17 cellular contexts compared by ENCODE assay signal in the genomic region with DNA sequence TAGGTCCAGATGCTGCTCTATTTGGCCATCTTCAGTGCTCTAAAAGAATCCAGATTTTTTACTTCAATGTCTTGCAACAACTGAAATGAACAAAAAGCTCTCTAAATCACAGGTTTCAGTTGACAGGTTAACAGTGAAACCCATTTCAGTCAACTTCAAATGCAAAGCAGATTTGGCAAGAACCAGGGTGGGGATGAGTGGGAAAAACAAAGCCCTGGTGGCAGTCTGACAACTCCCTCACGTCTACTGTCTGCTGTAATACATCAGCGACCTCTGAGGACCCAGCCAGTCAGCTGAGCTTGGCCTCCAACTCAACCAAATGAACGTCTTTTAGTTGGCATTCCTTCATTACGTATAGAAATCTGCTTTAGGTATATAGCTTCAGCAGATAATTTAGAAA.
DNase-seq lines count a peak whose midpoint lies in the region; ATAC-seq, FAIRE-seq and TF ChIP-seq lines count a peak whose summit lies in the region.
"Had no signal": no experiment of that assay in that cellular context is flagged by ENCODE, and none has a peak within 500 bp of the region (broad histone marks: within the 10 kb centered on the region; RNA-seq: fewer than 3 reads in every experiment).

No MANE protein-coding gene starts in this region.

- no peak for FAIRE-seq in GM12878 (lab: Jason Lieb, UNC)
- FAIRE-seq: GM18507, HTR-8/SVneo had no signal

- H3K4me3 ChIP-seq in HEK293 (ENCODE audit: low read depth, low read length), result no peak overlapping the region
- no peak overlapping the region for H3K4me3 ChIP-seq in GM12878
- H3K4me3 ChIP-seq in ovary, result no peak overlapping the region
- H3K4me3 ChIP-seq: BLaER1 treated with 17β-estradiol and CSF1 and Interleukin-3, amounts not matched to agents 10 nM and 100 nM; PC-9 had no signal

- in situ Hi-C loops in GM12878 (cut with MboI), result no loop called here
- in situ Hi-C loops in KBM-7 (cut with MboI; ENCODE audit: low pct_unique_long_range_greater_than_20kb, low sequenced_read_pairs), result no loop called here

- intact Hi-C loops in GM12878 (cut with micrococcal nuclease; ENCODE audit: unreplicated experiment), result no loop called here
- intact Hi-C loops in ovary (cut with DNase I), result no loop called here

- no peaks in the 10 kb centered on the region for H3K27me3 Mint-ChIP-seq in nephron progenitor cell (ENCODE audit: low read depth, poor library complexity)

- TF ChIP-seq EP300 in GM12878 (IDR thresholded peaks at IDR 0.05; ENCODE audit: borderline replicate concordance in 1 of 2, control insufficient read depth in 1 of 2, low read depth in 2 of 2, low read length in 2 of 2) (no peak), ovary (IDR thresholded peaks at IDR 0.05) (no peak)

- no peaks in the 10 kb centered on the region for H3K27me3 ChIP-seq in GM12878 (replicated peaks in 1 of 2; ENCODE audit: control insufficient read depth in 2 of 2, insufficient read depth in 2 of 2, low read length in 1 of 2)
- H3K27me3 ChIP-seq in ovary, result no peaks in the 10 kb centered on the region
- H3K27me3 ChIP-seq: BLaER1 treated with 17β-estradiol and CSF1 and Interleukin-3, amounts not matched to agents 10 nM and 100 nM had no signal

- H4K20me1 ChIP-seq in GM12878 (ENCODE audit: control insufficient read depth, insufficient read depth), result no peaks in the 10 kb centered on the region
- H4K20me1 ChIP-seq: BLaER1 treated with 17β-estradiol and CSF1 and Interleukin-3, amounts not matched to agents 10 nM and 100 nM had no signal

- SMC1A ChIA-PET in GM12878 (lab: Charles Lee; ENCODE audit: uncharacterized antibody, unreplicated experiment), result interaction anchor here (0.9 to 1.5 kb wide), 4 partner anchors 15 to 86 kb away, joined by 3 to 4 read pairs (median 4); no protein-coding TSS in a partner anchor

- peak overlapping the region; percentile 53 for H3K27ac Mint-ChIP-seq in nephron progenitor cell
- H3K27ac Mint-ChIP-seq: H9, T-cell had no signal

- H3K4me1 ChIP-seq in HEK293 (ENCODE audit: control insufficient read depth, insufficient read depth, low read length) (peaks cover 13% of the 10 kb centered on the region), GM12878 (ENCODE audit: control insufficient read depth, insufficient read depth, low read length) (no peaks in the 10 kb centered on the region), ovary (ENCODE audit: insufficient read depth) (no peaks in the 10 kb centered on the region)
- H3K4me1 ChIP-seq: BLaER1 treated with 17β-estradiol and CSF1 and Interleukin-3, amounts not matched to agents 10 nM and 100 nM had no signal

- H2AFZ ChIP-seq in GM12878 (ENCODE audit: control insufficient read depth, low read depth, low read length), result no peak overlapping the region
- H2AFZ ChIP-seq: PC-9 had no signal

- H3K27ac ChIP-seq in HEK293 (ENCODE audit: extremely low read depth, low read depth, low read length) (peak overlapping the region; percentile 55; the same call in 1 of the 2 replicates), GM12878 (ENCODE audit: control insufficient read depth, insufficient read depth) (no peak overlapping the region), ovary (no peak overlapping the region)
- H3K27ac ChIP-seq: BLaER1 treated with 17β-estradiol and CSF1 and Interleukin-3, amounts not matched to agents 10 nM and 100 nM; PC-9 had no signal

- no peaks in the 10 kb centered on the region for H3K9me3 ChIP-seq in HEK293 (ENCODE audit: control insufficient read depth, insufficient read depth, low read depth, low read length)
- H3K9me3 ChIP-seq in GM12878 (replicated peaks; ENCODE audit: control insufficient read depth, insufficient read depth, low read length), result no peaks in the 10 kb centered on the region
- no peaks in the 10 kb centered on the region for H3K9me3 ChIP-seq in ovary
- H3K9me3 ChIP-seq: BLaER1 treated with 17β-estradiol and CSF1 and Interleukin-3, amounts not matched to agents 10 nM and 100 nM had no signal

- H3K9me3 Mint-ChIP-seq in nephron progenitor cell, result no peaks in the 10 kb centered on the region
- H3K9me3 Mint-ChIP-seq: H9, T-cell had no signal

- H3K9ac ChIP-seq in GM12878 (ENCODE audit: control insufficient read depth, insufficient read depth, low read length), result no peak overlapping the region
- H3K9ac ChIP-seq: BLaER1 treated with 17β-estradiol and CSF1 and Interleukin-3, amounts not matched to agents 10 nM and 100 nM had no signal

- 12% methylated on average over 4 of the region's 4 CpGs for WGBS in GM12878 (ENCODE audit: insufficient coverage, insufficient replicate concordance, low lambda C conversion rate, missing lambda C conversion rate)
- WGBS in ovary, 3 donors, result 67 to 76% (median 74%) methylated on average over 4 of the region's 4 CpGs

- peak; percentile 40; the same call in 1 of the 3 replicates for ATAC-seq in GM12878
- ATAC-seq: T-cell had no signal

- POLR2A ChIA-PET in HEK293 (lab: Yijun Ruan, JAX), result interaction anchor here (1.1 kb wide), 1 partner anchor 96 kb away, joined by 3 read pairs; no protein-coding TSS in a partner anchor
- POLR2A ChIA-PET in GM12878 (lab: Charles Lee), result interaction anchor here (0.6 kb wide), 1 partner anchor 398 kb away, joined by 3 read pairs; no protein-coding TSS in a partner anchor

- H3K4me2 ChIP-seq in GM12878 (ENCODE audit: control insufficient read depth, insufficient read depth), result no peak overlapping the region
- H3K4me2 ChIP-seq: BLaER1 treated with 17β-estradiol and CSF1 and Interleukin-3, amounts not matched to agents 10 nM and 100 nM; PC-9 had no signal

- H3K36me3 ChIP-seq in HEK293 (ENCODE audit: control insufficient read depth in 2 of 2, insufficient read depth in 1 of 2, low read length in 2 of 2), result no peaks in the 10 kb centered on the region
- H3K36me3 ChIP-seq in GM12878 (ENCODE audit: control insufficient read depth in 2 of 2, insufficient read depth in 2 of 2, low read length in 1 of 2), result no peaks in the 10 kb centered on the region
- H3K36me3 ChIP-seq in ovary, result no peaks in the 10 kb centered on the region
- H3K36me3 ChIP-seq: BLaER1 treated with 17β-estradiol and CSF1 and Interleukin-3, amounts not matched to agents 10 nM and 100 nM had no signal

- CTCF ChIA-PET in HEK293 (lab: Yijun Ruan, JAX), result interaction anchor here (0.7 kb wide), 1 partner anchor 71 kb away, joined by 4 read pairs; no protein-coding TSS in a partner anchor
- CTCF ChIA-PET in GM12878 (lab: Yijun Ruan, JAX), result interaction anchor here (0.8 to 1.6 kb wide), 5 partner anchors 60 to 88 kb away, joined by 3 to 6 read pairs (median 3); no protein-coding TSS in a partner anchor

- RAD21 ChIA-PET in GM12878 (lab: Charles Lee; ENCODE audit: unreplicated experiment), result interaction anchor here (1.7 kb wide), 1 partner anchor 87 kb away, joined by 6 read pairs; no protein-coding TSS in a partner anchor

- no peak for TF ChIP-seq POLR2A in GM12878 (IDR thresholded peaks at IDR 0.05; ENCODE audit: low read depth, low read length)
- no peak for TF ChIP-seq POLR2A in ovary (IDR thresholded peaks at IDR 0.05)

- TF ChIP-seq CTCF in HEK293 (tag by site-specific recombination; IDR thresholded peaks at IDR 0.05) (no peak), GM12878 (IDR thresholded peaks at IDR 0.05 in 2 of 3, conservative IDR thresholded peaks at IDR 0.05 in 1 of 3; ENCODE audit: control insufficient read depth in 2 of 3, extremely low read depth in 1 of 3, insufficient read depth in 1 of 3, low read depth in 3 of 3, low read length in 3 of 3) (no peak), nephron progenitor cell (IDR thresholded peaks at IDR 0.05) (no peak), ovary (IDR thresholded peaks at IDR 0.05) (no peak)

- BruUV-seq in GM12878 (replicated peaks; lab: Mats Ljungman, UMichigan), result no TSS peak

- TF ChIP-seq RAD21 in GM12878 (IDR thresholded peaks at IDR 0.05; ENCODE audit: insufficient read depth, low read depth, low read length), result no peak

- no peaks in the 10 kb centered on the region for H3K79me2 ChIP-seq in GM12878 (ENCODE audit: control insufficient read depth, insufficient read depth, low read length)

- H3K36me3 Mint-ChIP-seq in nephron progenitor cell (ENCODE audit: low read depth), result no peaks in the 10 kb centered on the region
- H3K36me3 Mint-ChIP-seq: T-cell had no signal

- peaks cover 35% of the 10 kb centered on the region for H3K4me1 Mint-ChIP-seq in nephron progenitor cell
- H3K4me1 Mint-ChIP-seq: T-cell had no signal

- H3K4me3 Mint-ChIP-seq in nephron progenitor cell, result no peak overlapping the region
- H3K4me3 Mint-ChIP-seq: H9, T-cell had no signal

- DNase-seq in NCI-H446 (lab: John Stamatoyannopoulos, UW) (peak; percentile 54 to 55), GM12878 (ENCODE audit: low read depth, low spot score) (no peak), nephron progenitor cell (peak; percentile 22), KBM-7 (no peak), globus pallidus (ENCODE audit: low spot score) (no peak), ovary (no peak)
- DNase-seq: DMS153, H9, NCI-H1048, NCI-H187 treated with DMSO at 0.1 percent for 48 hours, NCI-H524 treated with DMSO at 0.1 percent for 48 hours, PC-9, T-cell had no signal

TF ChIP-seq in HEK293, 187 proteins besides CTCF, POLR2A, EP300 and RAD21:
- TF ChIP-seq FEZF1 (tag by site-specific recombination; IDR thresholded peaks at IDR 0.05), result peak; percentile 66
- TF ChIP-seq, protein P1, sequence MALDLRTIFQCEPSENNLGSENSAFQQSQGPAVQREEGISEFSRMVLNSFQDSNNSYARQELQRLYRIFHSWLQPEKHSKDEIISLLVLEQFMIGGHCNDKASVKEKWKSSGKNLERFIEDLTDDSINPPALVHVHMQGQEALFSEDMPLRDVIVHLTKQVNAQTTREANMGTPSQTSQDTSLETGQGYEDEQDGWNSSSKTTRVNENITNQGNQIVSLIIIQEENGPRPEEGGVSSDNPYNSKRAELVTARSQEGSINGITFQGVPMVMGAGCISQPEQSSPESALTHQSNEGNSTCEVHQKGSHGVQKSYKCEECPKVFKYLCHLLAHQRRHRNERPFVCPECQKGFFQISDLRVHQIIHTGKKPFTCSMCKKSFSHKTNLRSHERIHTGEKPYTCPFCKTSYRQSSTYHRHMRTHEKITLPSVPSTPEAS (tag by site-specific recombination; IDR thresholded peaks at IDR 0.05), result no peak

TF ChIP-seq in GM12878, 131 proteins besides CTCF, POLR2A, EP300 and RAD21 (continues in another document):
- no peak for TF ChIP-seq RB1 (IDR thresholded peaks at IDR 0.05; ENCODE audit: borderline replicate concordance)
- TF ChIP-seq, protein P2, sequence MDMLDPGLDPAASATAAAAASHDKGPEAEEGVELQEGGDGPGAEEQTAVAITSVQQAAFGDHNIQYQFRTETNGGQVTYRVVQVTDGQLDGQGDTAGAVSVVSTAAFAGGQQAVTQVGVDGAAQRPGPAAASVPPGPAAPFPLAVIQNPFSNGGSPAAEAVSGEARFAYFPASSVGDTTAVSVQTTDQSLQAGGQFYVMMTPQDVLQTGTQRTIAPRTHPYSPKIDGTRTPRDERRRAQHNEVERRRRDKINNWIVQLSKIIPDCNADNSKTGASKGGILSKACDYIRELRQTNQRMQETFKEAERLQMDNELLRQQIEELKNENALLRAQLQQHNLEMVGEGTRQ (IDR thresholded peaks at IDR 0.05; ENCODE audit: borderline replicate concordance, low read depth, low read length), result no peak
- no peak for TF ChIP-seq ZNF207 (IDR thresholded peaks at IDR 0.05; ENCODE audit: borderline replicate concordance)
- no peak for TF ChIP-seq BCL11A (IDR thresholded peaks at IDR 0.05; ENCODE audit: low read depth, low read length)
- no peak for TF ChIP-seq IKZF2 (IDR thresholded peaks at IDR 0.05)
- TF ChIP-seq MEF2B (IDR thresholded peaks at IDR 0.05; ENCODE audit: partially characterized antibody, poor library complexity, severe bottlenecking), result no peak

Comparison
In these comparisons a context has a peak if more than half of its experiments do, and no peak if none do; other contexts are left out.
1. DNase-seq: peak in NCI-H446 (2 of 2) and nephron progenitor cell (single experiment); none in GM12878 (single experiment), KBM-7 (single experiment), globus pallidus (single experiment) and ovary (0 of 5).